8 cellular contexts compared by ENCODE assay signal in genomic region chr19:2041686-2042484, GRCh38. TPM values are rescaled to one million over a fixed set of nuclear protein-coding genes. Genes with fewer than 3 reads are reported as not detected.
DNase-seq lines count a peak whose midpoint lies in the region; ATAC-seq and TF ChIP-seq lines count a peak whose summit lies in the region.

No MANE protein-coding gene starts in this region.

- no peaks in the 10 kb centered on the region for H3K9me2 ChIP-seq in SK-N-SH

- H3K4me2 ChIP-seq in SK-N-SH (peak overlapping the region; percentile 80), parathyroid adenoma (ENCODE audit: low read length) (peak overlapping the region; percentile 96)

- H3K36me3 Mint-ChIP-seq in activated naive CD8-positive, alpha-beta T cell treated with anti-CD3 and anti-CD28 coated beads, Interleukin-2, amount 10 ng/mL, durations not matched to agents 7 days and 5 days: peaks cover 7% of the 10 kb centered on the region

- H3K4me1 Mint-ChIP-seq in activated naive CD8-positive, alpha-beta T cell treated with anti-CD3 and anti-CD28 coated beads, Interleukin-2, amount 10 ng/mL, durations not matched to agents 7 days and 5 days: peaks cover 13% of the 10 kb centered on the region

- H3K9me3 Mint-ChIP-seq in activated naive CD8-positive, alpha-beta T cell treated with anti-CD3 and anti-CD28 coated beads, Interleukin-2, amount 10 ng/mL, durations not matched to agents 7 days and 5 days: no peaks in the 10 kb centered on the region

- H3K9me3 ChIP-seq in SK-N-SH (no peaks in the 10 kb centered on the region), parathyroid adenoma (ENCODE audit: control insufficient read depth, low read length) (no peaks in the 10 kb centered on the region), thymus (ENCODE audit: control insufficient read depth) (no peaks in the 10 kb centered on the region)

- peaks cover 45% of the 10 kb centered on the region for H4K20me1 ChIP-seq in SK-N-SH (ENCODE audit: insufficient read depth)

- peak overlapping the region; percentile 40 to 95; a peak in 3 of 4 replicates for H3K27ac ChIP-seq in SK-N-SH (ENCODE audit: low read depth in 2 of 2, low read length in 1 of 2)
- H3K27ac ChIP-seq in parathyroid adenoma: peak overlapping the region; percentile 96
- peak overlapping the region; percentile 93 for H3K27ac ChIP-seq in thymus (ENCODE audit: low read depth)

- no peak overlapping the region; the same call in 1 of the 2 replicates for H2AFZ ChIP-seq in SK-N-SH (ENCODE audit: low read depth)
- peak overlapping the region; percentile 39 for H2AFZ ChIP-seq in parathyroid adenoma

- no peaks in the 10 kb centered on the region for H3K27me3 Mint-ChIP-seq in activated naive CD8-positive, alpha-beta T cell treated with anti-CD3 and anti-CD28 coated beads, Interleukin-2, amount 10 ng/mL, durations not matched to agents 7 days and 5 days

- DNase-seq in EL: peak; percentile 83
- DNase-seq in HCEC 1CT: peak; percentile 86
- peak; percentile 95 for DNase-seq in NCI-H1048 (lab: John Stamatoyannopoulos, UW)
- peak; percentile 99 for DNase-seq in SK-N-SH
- DNase-seq in activated naive CD8-positive, alpha-beta T cell treated with anti-CD3 and anti-CD28 coated beads, Interleukin-2, amount 10 ng/mL, durations not matched to agents 7 days and 5 days: peak; percentile 99
- DNase-seq in Right ventricle myocardium inferior (ENCODE audit: missing footprints): peak; percentile 99

- no peak for TF ChIP-seq CTCF in SK-N-SH (IDR thresholded peaks at IDR 0.05)
- no peak for TF ChIP-seq CTCF in parathyroid adenoma (IDR thresholded peaks at IDR 0.05)

- intact Hi-C loops in Right ventricle myocardium inferior (cut with DNase I): no loop called here

- H3K4me3 ChIP-seq in SK-N-SH (ENCODE audit: low read depth in 2 of 2, low read length in 1 of 2): peak overlapping the region in 1 of 2 experiments; percentile 37; a peak in 2 of 4 replicates
- H3K4me3 ChIP-seq in parathyroid adenoma (ENCODE audit: low read depth, low read length): peak overlapping the region; percentile 68
- H3K4me3 ChIP-seq in thymus (ENCODE audit: low read length): peak overlapping the region; percentile 66

- peak overlapping the region; percentile 68 for H3K4me3 Mint-ChIP-seq in activated naive CD8-positive, alpha-beta T cell treated with anti-CD3 and anti-CD28 coated beads, Interleukin-2, amount 10 ng/mL, durations not matched to agents 7 days and 5 days

- no peaks in the 10 kb centered on the region for H3K27me3 ChIP-seq in SK-N-SH (ENCODE audit: insufficient read depth)
- no peaks in the 10 kb centered on the region for H3K27me3 ChIP-seq in parathyroid adenoma (ENCODE audit: control insufficient read depth, insufficient read depth, low read length)
- no peaks in the 10 kb centered on the region for H3K27me3 ChIP-seq in thymus (ENCODE audit: control insufficient read depth, insufficient read depth)

- peak overlapping the region; percentile 87 for H3K27ac Mint-ChIP-seq in activated naive CD8-positive, alpha-beta T cell treated with anti-CD3 and anti-CD28 coated beads, Interleukin-2, amount 10 ng/mL, durations not matched to agents 7 days and 5 days

- TF ChIP-seq RAD21 in SK-N-SH (IDR thresholded peaks at IDR 0.05; ENCODE audit: low read length): no peak

- H3K9ac ChIP-seq in SK-N-SH: peak overlapping the region; percentile 33; the same call in 1 of the 2 replicates
- peak overlapping the region; percentile 28 for H3K9ac ChIP-seq in parathyroid adenoma

- TF ChIP-seq EP300 in SK-N-SH (IDR thresholded peaks at IDR 0.05; ENCODE audit: borderline replicate concordance in 1 of 2, low read depth in 1 of 2, low read length in 1 of 2): peak; percentile 24 to 72; a peak in 2 of 4 replicates

- peak; percentile 91 for ATAC-seq in activated naive CD8-positive, alpha-beta T cell treated with anti-CD3 and anti-CD28 coated beads, Interleukin-2, amount 10 ng/mL, durations not matched to agents 7 days and 5 days (ENCODE audit: low read depth)
- ATAC-seq in Right ventricle myocardium inferior: peak; percentile 90

- CTCF ChIA-PET in SK-N-SH (lab: Yijun Ruan, JAX): interaction anchor here (0.8 to 2.1 kb wide), 5 partner anchors 9 to 28 kb away, joined by 3 to 11 read pairs (median 5); no protein-coding TSS in a partner anchor

- H3K36me3 ChIP-seq in SK-N-SH (replicated peaks in 1 of 2; ENCODE audit: control insufficient read depth in 1 of 2, insufficient read depth in 2 of 2, low read length in 1 of 2) (peaks cover 7 to 68% of the 10 kb centered on the region in 2 experiments), parathyroid adenoma (ENCODE audit: control insufficient read depth, insufficient read depth, low read length) (no peaks in the 10 kb centered on the region), thymus (ENCODE audit: control insufficient read depth, insufficient read depth) (peaks cover 69% of the 10 kb centered on the region)

- H3K4me1 ChIP-seq in SK-N-SH (ENCODE audit: control insufficient read depth in 1 of 2, insufficient read depth in 2 of 2, low read depth in 1 of 2, low read length in 1 of 2): peaks cover 8 to 42% of the 10 kb centered on the region in 2 experiments; a peak in 3 of 4 replicates
- peaks cover 30% of the 10 kb centered on the region for H3K4me1 ChIP-seq in parathyroid adenoma
- H3K4me1 ChIP-seq in thymus (ENCODE audit: control insufficient read depth, insufficient read depth, low read length): peaks cover 34% of the 10 kb centered on the region

- H3F3A ChIP-seq in SK-N-SH (replicated peaks; ENCODE audit: insufficient read depth): peaks cover 8% of the 10 kb centered on the region

- POLR2A ChIA-PET in SK-N-SH (lab: Yijun Ruan, JAX): interaction anchor here (0.8 to 3.5 kb wide), 5 partner anchors 8 to 25 kb away, joined by 3 to 13 read pairs (median 5); partner anchors contain the start of gene MKNK2
- POLR2A ChIA-PET in activated naive CD8-positive, alpha-beta T cell treated with anti-CD3 and anti-CD28 coated beads, Interleukin-2, amount 10 ng/mL, durations not matched to agents 7 days and 5 days (lab: Charles Lee): interaction anchor here (0.5 to 4.1 kb wide), 16 partner anchors 8 to 397 kb away, joined by 3 to 48 read pairs (median 4); no protein-coding TSS in a partner anchor

- H3K79me2 ChIP-seq in SK-N-SH (ENCODE audit: insufficient read depth): peaks cover 6% of the 10 kb centered on the region
- H3K79me2 ChIP-seq in parathyroid adenoma: peaks cover 9% of the 10 kb centered on the region

- WGBS in SK-N-SH (ENCODE audit: low lambda C conversion rate): 72% methylated on average over 12 of the region's 77 CpGs
- WGBS in thymus: 7% methylated on average over 77 of the region's 77 CpGs

TF ChIP-seq in SK-N-SH, 30 proteins besides CTCF, POLR2A, EP300 and RAD21 (continues in another document):
- TF ChIP-seq RXRA (IDR thresholded peaks at IDR 0.05; ENCODE audit: borderline replicate concordance, low read depth) (peak; percentile 55), USF1 (IDR thresholded peaks at IDR 0.05; ENCODE audit: borderline replicate concordance, low read depth) (no peak; the same call in 1 of the 2 replicates), TEAD4 (IDR thresholded peaks at IDR 0.05; ENCODE audit: borderline replicate concordance, insufficient read depth) (no peak), RFX5 (IDR thresholded peaks at IDR 0.05; ENCODE audit: low read length) (peak; percentile 99), MAX (IDR thresholded peaks at IDR 0.05; ENCODE audit: low read depth) (no peak), SMC3 (IDR thresholded peaks at IDR 0.05; ENCODE audit: low read depth, low read length) (no peak), ELF1 (IDR thresholded peaks at IDR 0.05) (peak; percentile 96), FOSL2 (IDR thresholded peaks at IDR 0.05; ENCODE audit: borderline replicate concordance, low read depth) (no peak), TAF1 (IDR thresholded peaks at IDR 0.05; ENCODE audit: borderline replicate concordance, low read depth, low read length) (peak; percentile 13; the same call in 1 of the 2 replicates), MXI1 (IDR thresholded peaks at IDR 0.05; ENCODE audit: low read depth, low read length) (peak; percentile 57; the same call in 1 of the 2 replicates)

RNA-seq across cellular contexts. Expression of gene MKNK2, which starts 9.2 kb away (rescaled TPM):
- 58.9 and 65.4 TPM in 2 replicates for polyA plus RNA-seq in SK-N-SH (2012; rRNA removed)
- 32.5 and 45.8 TPM in 2 replicates for polyA plus RNA-seq in SK-N-SH (2012; cell fraction: cytosol; rRNA removed)
- 109 and 141 TPM in 2 replicates for polyA plus RNA-seq in SK-N-SH (2012; cell fraction: nucleus; rRNA removed)
- total RNA-seq in activated naive CD8-positive, alpha-beta T cell treated with anti-CD3 and anti-CD28 coated beads, Interleukin-2, amount 10 ng/mL, durations not matched to agents 7 days and 5 days: 100 to 1,000 TPM; 319 to 341 TPM
- 234 TPM for total RNA-seq in Right ventricle myocardium inferior
- polyA plus RNA-seq in thymus: 97.9 TPM

RNA-seq across cellular contexts. Expression of gene BTBD2, which starts 26.4 kb away (rescaled TPM):
- polyA plus RNA-seq in SK-N-SH (2012; rRNA removed): 54.4 and 66.8 TPM in 2 replicates
- 21.2 and 45.9 TPM in 2 replicates for polyA plus RNA-seq in SK-N-SH (2012; cell fraction: cytosol; rRNA removed)
- polyA plus RNA-seq in SK-N-SH (2012; cell fraction: nucleus; rRNA removed): 64.3 and 71.6 TPM in 2 replicates
- total RNA-seq in activated naive CD8-positive, alpha-beta T cell treated with anti-CD3 and anti-CD28 coated beads, Interleukin-2, amount 10 ng/mL, durations not matched to agents 7 days and 5 days: 10 to 100 TPM; 55.0 to 61.4 TPM
- total RNA-seq in Right ventricle myocardium inferior: 48.7 TPM
- polyA plus RNA-seq in thymus: 36.9 TPM

RNA-seq across cellular contexts. Expression of gene MOB3A, which starts 54.2 kb away (rescaled TPM):
- 21.4 and 24.1 TPM in 2 replicates for polyA plus RNA-seq in SK-N-SH (2012; rRNA removed)
- 10.3 and 14.6 TPM in 2 replicates for polyA plus RNA-seq in SK-N-SH (2012; cell fraction: cytosol; rRNA removed)
- polyA plus RNA-seq in SK-N-SH (2012; cell fraction: nucleus; rRNA removed): 18.1 and 18.8 TPM in 2 replicates
- 100 to 1,000 TPM; 190 to 200 TPM for total RNA-seq in activated naive CD8-positive, alpha-beta T cell treated with anti-CD3 and anti-CD28 coated beads, Interleukin-2, amount 10 ng/mL, durations not matched to agents 7 days and 5 days
- total RNA-seq in Right ventricle myocardium inferior: 14.3 TPM
- polyA plus RNA-seq in thymus: 29.7 TPM

RNA-seq across cellular contexts. Expression of gene IZUMO4, which starts 54.8 kb away (rescaled TPM):
- polyA plus RNA-seq in SK-N-SH (2012; rRNA removed) (4.6 and 10.3 TPM in 2 replicates), thymus (37.8 TPM)
- polyA plus RNA-seq in SK-N-SH (2012; cell fraction: cytosol; rRNA removed): 1.0 and 1.1 TPM in 2 replicates
- 72.7 and 86.9 TPM in 2 replicates for polyA plus RNA-seq in SK-N-SH (2012; cell fraction: nucleus; rRNA removed)
- 10 to 100 TPM; 16.0 to 17.7 TPM for total RNA-seq in activated naive CD8-positive, alpha-beta T cell treated with anti-CD3 and anti-CD28 coated beads, Interleukin-2, amount 10 ng/mL, durations not matched to agents 7 days and 5 days
- total RNA-seq in Right ventricle myocardium inferior: 1.4 TPM

Comparison
In these comparisons a context has a peak if more than half of its experiments do, and no peak if none do; other contexts are left out.
1. RNA of gene MOB3A, which starts 54.2 kb away (total RNA-seq): 190 to 200 TPM in activated naive CD8-positive, alpha-beta T cell treated with anti-CD3 and anti-CD28 coated beads, Interleukin-2, amount 10 ng/mL, durations not matched to agents 7 days and 5 days; 14.3 TPM in Right ventricle myocardium inferior (single experiment); every median in the first group is over 10 times any median in the second.
2. Peak in every context shown above with its lines, with median percentiles within 50 percentile points of each other: DNase-seq and H3K27ac ChIP-seq.